22 cellular contexts compared by ENCODE assay signal in the genomic region with DNA sequence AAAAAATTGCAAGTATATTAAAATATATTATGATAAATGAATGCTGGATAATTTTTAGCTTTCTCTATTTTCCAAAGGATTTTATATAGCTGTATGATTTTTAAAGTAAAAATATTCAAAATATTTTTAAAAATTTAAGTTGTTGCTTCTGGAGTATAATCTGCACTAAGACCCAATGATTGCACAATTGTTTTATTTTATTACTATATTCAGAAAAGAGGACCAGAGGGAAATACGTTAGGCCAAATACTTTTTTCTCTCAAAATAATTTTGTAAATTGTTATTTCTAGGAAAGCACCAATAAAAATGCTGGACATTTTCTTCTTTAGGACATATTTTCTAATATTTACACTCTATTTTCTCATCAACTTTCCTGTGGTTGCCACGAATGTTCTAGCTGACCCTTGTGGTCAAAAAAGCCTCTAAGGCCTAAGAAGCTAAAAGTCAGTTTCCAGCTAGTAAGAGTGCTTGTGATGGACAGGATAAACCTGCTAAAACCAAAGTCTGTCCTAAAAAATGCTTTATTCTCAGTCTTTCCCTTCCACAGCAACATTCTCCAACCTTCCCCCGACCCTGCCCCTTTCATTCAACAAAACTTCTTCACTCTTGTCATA. TPM values are rescaled to one million over a fixed set of nuclear protein-coding genes. Genes with fewer than 3 reads are reported as not detected.
A peak's percentile ranks its signal among the peaks of the same experiment; 100 is the strongest.
DNase-seq lines count a peak whose midpoint lies in the region; FAIRE-seq and TF ChIP-seq lines count a peak whose summit lies in the region.
"Had no signal": no experiment of that assay in that cellular context is flagged by ENCODE, and none has a peak within 500 bp of the region (broad histone marks: within the 10 kb centered on the region; RNA-seq: fewer than 3 reads in every experiment).

No MANE protein-coding gene starts in this region.

- WGBS in neuronal stem cell (ENCODE audit: extremely low coverage in 2 of 2, insufficient read length in 2 of 2, insufficient replicate concordance in 1 of 2), 2 donors = no CpG with 5 or more reads among the region's 3 CpGs

- H3K36me3 ChIP-seq in kidney (ENCODE audit: control insufficient read depth in 1 of 2, insufficient read depth in 2 of 2, low read length in 2 of 2) (no peaks in the 10 kb centered on the region), tibial artery (peaks cover 0 to 6% (median 0%) of the 10 kb centered on the region in 3 donors), neuronal stem cell (replicated peaks in 1 of 2; ENCODE audit: control insufficient read depth in 2 of 2, insufficient read depth in 2 of 2, low read length in 2 of 2) (peaks cover 2 to 33% of the 10 kb centered on the region in 2 donors)

- no peak overlapping the region for H3K9ac ChIP-seq in kidney (ENCODE audit: low read length in 2 of 2)
- no peak overlapping the region for H3K9ac ChIP-seq in neuronal stem cell (ENCODE audit: low read depth, low read length, poor library complexity)

- no peak overlapping the region for H3K18ac ChIP-seq in neuronal stem cell (ENCODE audit: low read length)

- H3K4me1 ChIP-seq in kidney (ENCODE audit: control insufficient read depth in 1 of 2, insufficient read depth in 1 of 2, low read depth in 1 of 2, low read length in 2 of 2) (peaks cover 0 to 8% of the 10 kb centered on the region in 2 donors), tibial artery (peaks cover 0 to 40% (median 17%) of the 10 kb centered on the region in 4 donors), neuronal stem cell (ENCODE audit: control insufficient read depth in 2 of 2, insufficient read depth in 1 of 2, low read depth in 1 of 2, low read length in 2 of 2) (peaks cover 5 to 13% of the 10 kb centered on the region in 2 donors)

- no peak overlapping the region for H2AFZ ChIP-seq in neuronal stem cell (ENCODE audit: low read length)

- no peak overlapping the region for H3K14ac ChIP-seq in neuronal stem cell (ENCODE audit: low read length)

- H3K27me3 ChIP-seq in tibial artery = no peaks in the 10 kb centered on the region
- no peaks in the 10 kb centered on the region for H3K27me3 ChIP-seq in neuronal stem cell (ENCODE audit: control insufficient read depth in 3 of 3, insufficient read depth in 3 of 3, low read depth in 1 of 3, low read length in 3 of 3)

- no peak overlapping the region for H4K91ac ChIP-seq in neuronal stem cell (ENCODE audit: low read depth, low read length, poor library complexity)

- FAIRE-seq in G401.6 (lab: Jason Lieb, UNC) = peak; percentile 31
- FAIRE-seq in TTC549 (lab: Jason Lieb, UNC) = peak; percentile 15
- peak; percentile 77 for FAIRE-seq in kidney (lab: Jason Lieb, UNC)
- FAIRE-seq: D721Med had no signal

- H2BK15ac ChIP-seq in neuronal stem cell (ENCODE audit: low read length) = no peak overlapping the region

- DNase-seq in kidney (no peak), tibial artery (no peak), neuronal stem cell (ENCODE audit: low spot score) (no peak), NCI-H1436 treated with DMSO at 0.1 percent for 48 hours (lab: John Stamatoyannopoulos, UW) (no peak)
- no peak for DNase-seq in effector CD4-positive, alpha-beta T cell
- DNase-seq: ACHN; C1 segment of cervical spinal cord; CD8-positive, alpha-beta memory T cell; DMS79; GOT3; KG1; NCI-H1417; NCI-H187 treated with DMSO at 0.1 percent for 48 hours; NCI-H2227 treated with DMSO at 0.1 percent for 48 hours; NCI-H510A treated with DMSO at 0.1 percent for 48 hours; NCI-H774; OCI-M1; SHP77 had no signal

- H3K4ac ChIP-seq in neuronal stem cell (ENCODE audit: low read length) = no peak overlapping the region

- no peaks in the 10 kb centered on the region for H3K79me1 ChIP-seq in neuronal stem cell (ENCODE audit: low read depth, low read length)

- H3K27ac ChIP-seq in kidney (ENCODE audit: low read depth in 2 of 2, low read length in 2 of 2) (no peak overlapping the region), tibial artery (peak overlapping the region; percentile 5 to 53), neuronal stem cell (replicated peaks; ENCODE audit: low read length) (no peak overlapping the region)
- H3K27ac ChIP-seq: SK-N-MC had no signal

- no peak overlapping the region for H4K8ac ChIP-seq in neuronal stem cell (ENCODE audit: low read depth, low read length)

- no peak overlapping the region for H2BK120ac ChIP-seq in neuronal stem cell (ENCODE audit: low read depth, low read length)

- H3K4me3 ChIP-seq in kidney (ENCODE audit: low read length in 2 of 2) (no peak overlapping the region), tibial artery (no peak overlapping the region), neuronal stem cell (ENCODE audit: low read length in 2 of 2) (no peak overlapping the region)
- H3K4me3 ChIP-seq: SK-N-MC had no signal

- H3K4me2 ChIP-seq in neuronal stem cell (ENCODE audit: insufficient read depth, low read length, poor library complexity, severe bottlenecking) = no peak overlapping the region

- H2BK12ac ChIP-seq in neuronal stem cell (ENCODE audit: low read length) = no peak overlapping the region

- no peak for TF ChIP-seq CTCF in kidney (IDR thresholded peaks at IDR 0.05; ENCODE audit: borderline replicate concordance, extremely low read depth, insufficient read depth)
- no peak for TF ChIP-seq CTCF in tibial artery (IDR thresholded peaks at IDR 0.05)

- no peak overlapping the region for H2AK5ac ChIP-seq in neuronal stem cell (ENCODE audit: low read depth, low read length)

- H2BK5ac ChIP-seq in neuronal stem cell (ENCODE audit: low read length) = no peak overlapping the region

- intact Hi-C loops in kidney (cut with DNase I) = no loop called here
- intact Hi-C loops in tibial artery (cut with DNase I; ENCODE audit: low total_unique reads) = no loop called here

- no peaks in the 10 kb centered on the region for H3K9me3 ChIP-seq in kidney (ENCODE audit: control insufficient read depth in 1 of 2, low read length in 2 of 2)
- H3K9me3 ChIP-seq in tibial artery = no peaks in the 10 kb centered on the region
- no peaks in the 10 kb centered on the region for H3K9me3 ChIP-seq in neuronal stem cell (replicated peaks in 1 of 2; ENCODE audit: control insufficient read depth in 2 of 2, insufficient read depth in 1 of 2, low read depth in 1 of 2, low read length in 2 of 2)

- no peak overlapping the region for H3K23ac ChIP-seq in neuronal stem cell (ENCODE audit: low read depth, low read length, poor library complexity)

RNA-seq across cellular contexts. Expression of a gene that starts 31.2 kb away (rescaled TPM):
- total RNA-seq in kidney = 9.9 TPM
- polyA plus RNA-seq in kidney (ENCODE audit: insufficient read depth, low read depth, low replicate concordance) = 6.4 TPM
- polyA plus RNA-seq in neuronal stem cell (2013, experiment 1 of 2) = 85.2 TPM
- polyA plus RNA-seq in neuronal stem cell (2013, experiment 2 of 2) = 87.8 TPM

Comparison
In these comparisons a context has a peak if more than half of its experiments do, and no peak if none do; other contexts are left out.
1. H3K27ac ChIP-seq: peak in tibial artery (2 of 2); none in kidney (0 of 2) and neuronal stem cell (single experiment).